Comparison of ENCODE assay signal across 9 cellular contexts in genomic region chr15:80234883-80235282, GRCh38. TPM values are rescaled to one million over a fixed set of nuclear protein-coding genes. Genes with fewer than 3 reads are reported as not detected.
A peak's percentile ranks its signal among the peaks of the same experiment; 100 is the strongest.
DNase-seq lines count a peak whose midpoint lies in the region; ATAC-seq lines count a peak whose summit lies in the region.
"Had no signal": no experiment of that assay in that cellular context is flagged by ENCODE, and none has a peak within 500 bp of the region (broad histone marks: within the 10 kb centered on the region; RNA-seq: fewer than 3 reads in every experiment).

No MANE protein-coding gene starts in this region.

- H3K4me3 Mint-ChIP-seq in activated CD4-positive, alpha-beta T cell treated with anti-CD3 and anti-CD28 coated beads, Interleukin-2, amount 10 ng/mL, durations not matched to agents 7 days and 5 days = no peak overlapping the region
- H3K4me3 Mint-ChIP-seq: nephron had no signal

- H3K27ac Mint-ChIP-seq in activated CD4-positive, alpha-beta T cell treated with anti-CD3 and anti-CD28 coated beads, Interleukin-2, amount 10 ng/mL, durations not matched to agents 7 days and 5 days = no peak overlapping the region
- H3K27ac Mint-ChIP-seq: nephron had no signal

- H3K9me3 Mint-ChIP-seq in activated CD4-positive, alpha-beta T cell treated with anti-CD3 and anti-CD28 coated beads, Interleukin-2, amount 10 ng/mL, durations not matched to agents 7 days and 5 days = no peaks in the 10 kb centered on the region
- H3K9me3 Mint-ChIP-seq: nephron had no signal

- POLR2A ChIA-PET in activated CD4-positive, alpha-beta T cell treated with anti-CD3 and anti-CD28 coated beads, Interleukin-2, amount 10 ng/mL, durations not matched to agents 7 days and 5 days (lab: Charles Lee) = no interaction called here

- H3K4me1 Mint-ChIP-seq in activated CD4-positive, alpha-beta T cell treated with anti-CD3 and anti-CD28 coated beads, Interleukin-2, amount 10 ng/mL, durations not matched to agents 7 days and 5 days = no peaks in the 10 kb centered on the region

- CTCF ChIA-PET in activated CD4-positive, alpha-beta T cell treated with anti-CD3 and anti-CD28 coated beads, Interleukin-2, amount 10 ng/mL, durations not matched to agents 7 days and 5 days (lab: Charles Lee) = no interaction called here

- peaks cover 9% of the 10 kb centered on the region for H3K27me3 Mint-ChIP-seq in activated CD4-positive, alpha-beta T cell treated with anti-CD3 and anti-CD28 coated beads, Interleukin-2, amount 10 ng/mL, durations not matched to agents 7 days and 5 days

- peak; percentile 36 for DNase-seq in Daoy (ENCODE audit: low read depth)
- peak; percentile 61 for DNase-seq in HT-29 (ENCODE audit: low spot score)
- peak; percentile 46 for DNase-seq in activated CD4-positive, alpha-beta T cell treated with anti-CD3 and anti-CD28 coated beads, Interleukin-2, amount 10 ng/mL, durations not matched to agents 7 days and 5 days
- peak; percentile 8 to 39 for DNase-seq in stimulated activated CD4-positive, alpha-beta T cell treated with anti-CD3 and anti-CD28 coated beads, Interleukin-12 subunit alpha, Interleukin-12 subunit beta, amount 100 ng/mL, for 24 hours (ENCODE audit: low read depth in 2 of 2)
- DNase-seq in superior temporal gyrus (ENCODE audit: extremely low spot score) = no peak
- no peak for DNase-seq in NCI-H2081 (lab: John Stamatoyannopoulos, UW)

- H3K36me3 Mint-ChIP-seq in activated CD4-positive, alpha-beta T cell treated with anti-CD3 and anti-CD28 coated beads, Interleukin-2, amount 10 ng/mL, durations not matched to agents 7 days and 5 days (ENCODE audit: low read depth) = no peaks in the 10 kb centered on the region

- ATAC-seq in esophagus mucosa = peak; percentile 59
- no peak for ATAC-seq in GM18502 (IDR thresholded peaks at IDR 0.05; ENCODE audit: poor library complexity, unreplicated experiment)

RNA-seq across cellular contexts. Expression of gene CTXND1, which starts 17.1 kb away (rescaled TPM):
- not detected in 2 replicates for total RNA-seq in Daoy (2014; rRNA removed; shearing (Covaris generic))
- not detected in 2 replicates for total RNA-seq in HT-29 (2014; rRNA removed; shearing (Covaris generic))
- not detected for total RNA-seq in activated CD4-positive, alpha-beta T cell treated with anti-CD3 and anti-CD28 coated beads, Interleukin-2, amount 10 ng/mL, durations not matched to agents 7 days and 5 days
- total RNA-seq in esophagus mucosa = 0.04 TPM

Comparison
In these comparisons a context has a peak if more than half of its experiments do, and no peak if none do; other contexts are left out.
1. DNase-seq: peak in Daoy (single experiment), HT-29 (single experiment), activated CD4-positive, alpha-beta T cell treated with anti-CD3 and anti-CD28 coated beads, Interleukin-2, amount 10 ng/mL, durations not matched to agents 7 days and 5 days (single experiment) and stimulated activated CD4-positive, alpha-beta T cell treated with anti-CD3 and anti-CD28 coated beads, Interleukin-12 subunit alpha, Interleukin-12 subunit beta, amount 100 ng/mL, for 24 hours (2 of 2); none in superior temporal gyrus (single experiment) and NCI-H2081 (0 of 2).